Comparison of ENCODE assay signal across 1 cellular context in the genomic region with DNA sequence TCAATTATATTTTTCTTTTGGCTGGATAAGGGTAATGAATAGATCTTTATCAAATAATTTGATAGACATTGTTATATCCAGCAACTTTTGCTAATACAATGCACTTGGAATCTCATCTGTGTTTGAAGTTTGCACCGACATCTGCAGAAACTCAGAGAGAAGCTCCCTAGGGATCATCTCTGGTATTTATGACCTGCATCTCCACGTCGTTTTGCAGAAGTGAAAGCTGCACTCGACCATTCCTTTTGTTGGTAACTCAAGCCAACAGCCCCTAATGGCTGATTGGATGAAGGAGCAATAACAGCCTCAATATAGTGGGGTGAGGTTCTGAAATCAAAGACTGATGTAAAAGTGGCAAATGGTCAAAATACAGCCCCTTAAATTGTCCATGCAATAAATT.
TF ChIP-seq lines count a peak whose summit lies in the region.

No MANE protein-coding gene starts in this region.

TF ChIP-seq in GM23338, 12 proteins besides CTCF, POLR2A, EP300 and RAD21 (continued from another document):
- TF ChIP-seq, protein P1, sequence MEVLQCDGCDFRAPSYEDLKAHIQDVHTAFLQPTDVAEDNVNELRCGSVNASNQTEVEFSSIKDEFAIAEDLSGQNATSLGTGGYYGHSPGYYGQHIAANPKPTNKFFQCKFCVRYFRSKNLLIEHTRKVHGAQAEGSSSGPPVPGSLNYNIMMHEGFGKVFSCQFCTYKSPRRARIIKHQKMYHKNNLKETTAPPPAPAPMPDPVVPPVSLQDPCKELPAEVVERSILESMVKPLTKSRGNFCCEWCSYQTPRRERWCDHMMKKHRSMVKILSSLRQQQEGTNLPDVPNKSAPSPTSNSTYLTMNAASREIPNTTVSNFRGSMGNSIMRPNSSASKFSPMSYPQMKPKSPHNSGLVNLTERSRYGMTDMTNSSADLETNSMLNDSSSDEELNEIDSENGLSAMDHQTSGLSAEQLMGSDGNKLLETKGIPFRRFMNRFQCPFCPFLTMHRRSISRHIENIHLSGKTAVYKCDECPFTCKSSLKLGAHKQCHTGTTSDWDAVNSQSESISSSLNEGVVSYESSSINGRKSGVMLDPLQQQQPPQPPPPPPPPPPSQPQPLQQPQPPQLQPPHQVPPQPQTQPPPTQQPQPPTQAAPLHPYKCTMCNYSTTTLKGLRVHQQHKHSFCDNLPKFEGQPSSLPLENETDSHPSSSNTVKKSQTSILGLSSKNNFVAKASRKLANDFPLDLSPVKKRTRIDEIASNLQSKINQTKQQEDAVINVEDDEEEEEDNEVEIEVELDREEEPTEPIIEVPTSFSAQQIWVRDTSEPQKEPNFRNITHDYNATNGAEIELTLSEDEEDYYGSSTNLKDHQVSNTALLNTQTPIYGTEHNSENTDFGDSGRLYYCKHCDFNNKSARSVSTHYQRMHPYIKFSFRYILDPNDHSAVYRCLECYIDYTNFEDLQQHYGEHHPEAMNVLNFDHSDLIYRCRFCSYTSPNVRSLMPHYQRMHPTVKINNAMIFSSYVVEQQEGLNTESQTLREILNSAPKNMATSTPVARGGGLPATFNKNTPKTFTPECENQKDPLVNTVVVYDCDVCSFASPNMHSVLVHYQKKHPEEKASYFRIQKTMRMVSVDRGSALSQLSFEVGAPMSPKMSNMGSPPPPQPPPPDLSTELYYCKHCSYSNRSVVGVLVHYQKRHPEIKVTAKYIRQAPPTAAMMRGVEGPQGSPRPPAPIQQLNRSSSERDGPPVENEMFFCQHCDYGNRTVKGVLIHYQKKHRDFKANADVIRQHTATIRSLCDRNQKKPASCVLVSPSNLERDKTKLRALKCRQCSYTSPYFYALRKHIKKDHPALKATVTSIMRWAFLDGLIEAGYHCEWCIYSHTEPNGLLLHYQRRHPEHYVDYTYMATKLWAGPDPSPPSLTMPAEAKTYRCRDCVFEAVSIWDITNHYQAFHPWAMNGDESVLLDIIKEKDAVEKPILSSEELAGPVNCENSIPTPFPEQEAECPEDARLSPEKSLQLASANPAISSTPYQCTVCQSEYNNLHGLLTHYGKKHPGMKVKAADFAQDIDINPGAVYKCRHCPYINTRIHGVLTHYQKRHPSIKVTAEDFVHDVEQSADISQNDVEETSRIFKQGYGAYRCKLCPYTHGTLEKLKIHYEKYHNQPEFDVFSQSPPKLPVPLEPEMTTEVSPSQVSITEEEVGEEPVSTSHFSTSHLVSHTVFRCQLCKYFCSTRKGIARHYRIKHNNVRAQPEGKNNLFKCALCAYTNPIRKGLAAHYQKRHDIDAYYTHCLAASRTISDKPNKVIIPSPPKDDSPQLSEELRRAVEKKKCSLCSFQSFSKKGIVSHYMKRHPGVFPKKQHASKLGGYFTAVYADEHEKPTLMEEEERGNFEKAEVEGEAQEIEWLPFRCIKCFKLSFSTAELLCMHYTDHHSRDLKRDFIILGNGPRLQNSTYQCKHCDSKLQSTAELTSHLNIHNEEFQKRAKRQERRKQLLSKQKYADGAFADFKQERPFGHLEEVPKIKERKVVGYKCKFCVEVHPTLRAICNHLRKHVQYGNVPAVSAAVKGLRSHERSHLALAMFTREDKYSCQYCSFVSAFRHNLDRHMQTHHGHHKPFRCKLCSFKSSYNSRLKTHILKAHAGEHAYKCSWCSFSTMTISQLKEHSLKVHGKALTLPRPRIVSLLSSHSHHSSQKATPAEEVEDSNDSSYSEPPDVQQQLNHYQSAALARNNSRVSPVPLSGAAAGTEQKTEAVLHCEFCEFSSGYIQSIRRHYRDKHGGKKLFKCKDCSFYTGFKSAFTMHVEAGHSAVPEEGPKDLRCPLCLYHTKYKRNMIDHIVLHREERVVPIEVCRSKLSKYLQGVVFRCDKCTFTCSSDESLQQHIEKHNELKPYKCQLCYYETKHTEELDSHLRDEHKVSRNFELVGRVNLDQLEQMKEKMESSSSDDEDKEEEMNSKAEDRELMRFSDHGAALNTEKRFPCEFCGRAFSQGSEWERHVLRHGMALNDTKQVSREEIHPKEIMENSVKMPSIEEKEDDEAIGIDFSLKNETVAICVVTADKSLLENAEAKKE (CRISPR knock-in tag; IDR thresholded peaks at IDR 0.05) = no peak
- no peak for TF ChIP-seq JUNB (IDR thresholded peaks at IDR 0.05; ENCODE audit: unreplicated experiment)
- TF ChIP-seq NANOG (IDR thresholded peaks at IDR 0.05; ENCODE audit: borderline replicate concordance) = no peak
- no peak for TF ChIP-seq ZNF331 (CRISPR knock-in tag; IDR thresholded peaks at IDR 0.05; ENCODE audit: low read depth)
- no peak for TF ChIP-seq STAT1 (IDR thresholded peaks at IDR 0.05; ENCODE audit: unreplicated experiment)
- TF ChIP-seq, protein P2, sequence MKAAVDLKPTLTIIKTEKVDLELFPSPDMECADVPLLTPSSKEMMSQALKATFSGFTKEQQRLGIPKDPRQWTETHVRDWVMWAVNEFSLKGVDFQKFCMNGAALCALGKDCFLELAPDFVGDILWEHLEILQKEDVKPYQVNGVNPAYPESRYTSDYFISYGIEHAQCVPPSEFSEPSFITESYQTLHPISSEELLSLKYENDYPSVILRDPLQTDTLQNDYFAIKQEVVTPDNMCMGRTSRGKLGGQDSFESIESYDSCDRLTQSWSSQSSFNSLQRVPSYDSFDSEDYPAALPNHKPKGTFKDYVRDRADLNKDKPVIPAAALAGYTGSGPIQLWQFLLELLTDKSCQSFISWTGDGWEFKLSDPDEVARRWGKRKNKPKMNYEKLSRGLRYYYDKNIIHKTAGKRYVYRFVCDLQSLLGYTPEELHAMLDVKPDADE (IDR thresholded peaks at IDR 0.05) = no peak
TF ChIP-seq in GM23338: peak in this region for 0.
